In genomic region chr10:66390926-66391325, GRCh38 we compare ENCODE assay signal across 35 cellular contexts.
"Had no signal": no experiment of that assay in that cellular context is flagged by ENCODE, and none has a peak within 500 bp of the region (broad histone marks: within the 10 kb centered on the region; RNA-seq: fewer than 3 reads in every experiment).

No MANE protein-coding gene starts in this region.

- H3K36me3 ChIP-seq: MG63 had no signal

- H3K9ac ChIP-seq: KMS-11 had no signal

- DNase-seq: Karpas-422, Kasumi-1, MG63, MM.1S, MV-4-11, NCI-H1048, NCI-H1092, NCI-H1092 treated with DMSO at 0.1 percent for 48 hours, NCI-H1105, NCI-H1105 treated with DMSO at 0.1 percent for 48 hours, NCI-H1417, NCI-H1417 treated with DMSO at 0.1 percent for 48 hours, NCI-H1436, NCI-H1436 treated with DMSO at 0.1 percent for 48 hours, NCI-H146, NCI-H1694, NCI-H1694 treated with DMSO at 0.1 percent for 48 hours, NCI-H187, NCI-H187 treated with DMSO at 0.1 percent for 48 hours, NCI-H1930, NCI-H2029, NCI-H2029 treated with DMSO at 0.1 percent for 48 hours, NCI-H2081 treated with DMSO at 0.1 percent for 48 hours, NCI-H2107, NCI-H2171, NCI-H2171 treated with DMSO at 0.1 percent for 48 hours, NCI-H2227 treated with DMSO at 0.1 percent for 48 hours, NCI-H226, NCI-H345, NCI-H446, NCI-H446 treated with DMSO at 0.1 percent for 48 hours, NCI-H510A, NCI-H510A treated with DMSO at 0.1 percent for 48 hours, NCI-H524 had no signal

- H3K27me3 ChIP-seq: MG63 had no signal

- H3K9me3 ChIP-seq: MG63 had no signal

- H3K4me3 ChIP-seq: MG63 had no signal

- H3K27ac ChIP-seq: KMS-11 had no signal

- H3K4me2 ChIP-seq: KMS-11 had no signal
